In genomic region chr18:33706391-33706790, GRCh38 we compare ENCODE assay signal across 22 cellular contexts.
"Had no signal": no experiment of that assay in that cellular context is flagged by ENCODE, and none has a peak within 500 bp of the region (broad histone marks: within the 10 kb centered on the region; RNA-seq: fewer than 3 reads in every experiment).

No MANE protein-coding gene starts in this region.

- H3K4me1 Mint-ChIP-seq: naive thymus-derived CD8-positive, alpha-beta T cell; stimulated activated effector memory CD8-positive, alpha-beta T cell treated with anti-CD3 and anti-CD28 coated beads, Interleukin-12 subunit alpha, Interleukin-12 subunit beta, amount 100 ng/mL, for 72 hours had no signal

- DNase-seq: colonic mucosa; dermis blood vessel endothelial cell; erythroblast; foreskin melanocyte; head of caudate nucleus; left colon; left ventricle myocardium superior; mesendoderm; naive thymus-derived CD8-positive, alpha-beta T cell; psoas muscle; retina; right lobe of liver; stimulated activated CD4-positive, alpha-beta T cell treated with anti-CD3 and anti-CD28 coated beads, Interleukin-4, amount 100 ng/mL, for 1 hour; stimulated activated CD8-positive, alpha-beta memory T cell treated with anti-CD3 and anti-CD28 coated beads, Interleukin-4, amount 100 ng/mL, for 48 hours; stimulated activated naive CD8-positive, alpha-beta T cell treated with anti-CD3 and anti-CD28 coated beads, Interleukin-15, Interleukin-2, amounts not matched to agents 100 U/mL and 50 U/mL, for 24 hours; tibial artery; upper lobe of left lung had no signal

- H3K27me3 Mint-ChIP-seq: naive thymus-derived CD8-positive, alpha-beta T cell had no signal

- ATAC-seq: left colon; left ventricle myocardium superior; naive thymus-derived CD8-positive, alpha-beta T cell; psoas muscle; right lobe of liver; stimulated activated effector memory CD8-positive, alpha-beta T cell treated with anti-CD3 and anti-CD28 coated beads, Interleukin-12 subunit alpha, Interleukin-12 subunit beta, amount 100 ng/mL, for 72 hours; stimulated activated naive CD8-positive, alpha-beta T cell treated with anti-CD3 and anti-CD28 coated beads, Interleukin-15, Interleukin-2, amounts not matched to agents 100 U/mL and 50 U/mL, for 24 hours had no signal

- H3K27ac ChIP-seq: colonic mucosa, hepatocyte, neutrophil, psoas muscle, right lobe of liver, tibial artery, upper lobe of left lung, vagina had no signal

- H3K27ac Mint-ChIP-seq: naive thymus-derived CD8-positive, alpha-beta T cell; stimulated activated effector memory CD8-positive, alpha-beta T cell treated with anti-CD3 and anti-CD28 coated beads, Interleukin-12 subunit alpha, Interleukin-12 subunit beta, amount 100 ng/mL, for 72 hours had no signal

- H3K27me3 ChIP-seq: colonic mucosa, hepatocyte, neutrophil, right lobe of liver, tibial artery, upper lobe of left lung, vagina had no signal

- H3K4me1 ChIP-seq: colonic mucosa, psoas muscle, right lobe of liver, upper lobe of left lung, vagina had no signal

- H3K36me3 ChIP-seq: colonic mucosa, neutrophil, right lobe of liver, tibial artery, upper lobe of left lung, vagina had no signal

- H3K9me3 ChIP-seq: colonic mucosa, neutrophil, psoas muscle, right lobe of liver, tibial artery, upper lobe of left lung, vagina had no signal

- H3K4me3 ChIP-seq: colonic mucosa, hepatocyte, lung, psoas muscle, right lobe of liver, tibial artery, upper lobe of left lung, vagina had no signal

- H3K4me2 ChIP-seq: hepatocyte had no signal

- H3K36me3 Mint-ChIP-seq: naive thymus-derived CD8-positive, alpha-beta T cell; stimulated activated effector memory CD8-positive, alpha-beta T cell treated with anti-CD3 and anti-CD28 coated beads, Interleukin-12 subunit alpha, Interleukin-12 subunit beta, amount 100 ng/mL, for 72 hours had no signal

- H3K4me3 Mint-ChIP-seq: naive thymus-derived CD8-positive, alpha-beta T cell; stimulated activated effector memory CD8-positive, alpha-beta T cell treated with anti-CD3 and anti-CD28 coated beads, Interleukin-12 subunit alpha, Interleukin-12 subunit beta, amount 100 ng/mL, for 72 hours had no signal

- H2AFZ ChIP-seq: hepatocyte had no signal
